In the genomic region with DNA sequence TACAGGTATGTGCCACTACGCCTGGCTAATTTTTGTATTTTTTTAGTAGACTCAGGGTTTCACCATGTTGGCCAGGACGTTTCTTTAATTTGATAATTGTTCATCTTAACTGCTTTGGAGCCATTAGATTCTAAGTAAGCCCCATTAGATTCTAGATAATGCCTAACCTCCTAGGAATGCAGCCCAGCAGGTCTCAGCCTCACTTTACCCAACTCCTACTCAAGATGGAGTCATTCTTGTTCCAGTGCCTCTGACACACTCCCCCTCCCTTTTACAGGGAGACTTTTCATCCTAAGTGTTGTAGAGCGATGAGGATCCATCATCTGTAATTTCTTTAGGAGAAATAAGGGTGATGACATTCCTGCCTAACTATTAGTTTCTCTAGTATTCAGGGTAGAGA, we compare ENCODE assay signal across 6 cellular contexts. TPM values are rescaled to one million over a fixed set of nuclear protein-coding genes. Genes with fewer than 3 reads are reported as not detected.
"Had no signal": no experiment of that assay in that cellular context is flagged by ENCODE, and none has a peak within 500 bp of the region (broad histone marks: within the 10 kb centered on the region; RNA-seq: fewer than 3 reads in every experiment).

No MANE protein-coding gene starts in this region.

- H3K9ac ChIP-seq: GM23248 had no signal

- H3K9me3 ChIP-seq: HAP-1 had no signal

- H3K4me3 ChIP-seq: GM23248, HAP-1, K562 had no signal

- H3K36me3 ChIP-seq: HAP-1 had no signal

- H3K27ac ChIP-seq: GM23248 had no signal

- DNase-seq: GM23248, GOT3, H7 had no signal

- ATAC-seq: HepG2, K562 had no signal

RNA-seq across cellular contexts. Expression of a gene that starts 34.5 kb away (rescaled TPM):
- total RNA-seq: GM23248 had no signal
